In genomic region chr10:69506834-69507643, GRCh38 we compare ENCODE assay signal across 8 cellular contexts. TPM values are rescaled to one million over a fixed set of nuclear protein-coding genes. Genes with fewer than 3 reads are reported as not detected.
DNase-seq lines count a peak whose midpoint lies in the region; ATAC-seq, FAIRE-seq and TF ChIP-seq lines count a peak whose summit lies in the region.

No MANE protein-coding gene starts in this region.

- no peaks in the 10 kb centered on the region for H3K79me2 ChIP-seq in keratinocyte (ENCODE audit: control insufficient read depth, insufficient read depth, low read length)

- H3K36me3 ChIP-seq in keratinocyte (ENCODE audit: control insufficient read depth in 2 of 2, extremely low read depth in 1 of 2, insufficient read depth in 2 of 2, low read length in 2 of 2) (no peaks in the 10 kb centered on the region), stomach (peaks cover 3 to 48% (median 34%) of the 10 kb centered on the region in 4 donors)

- H3K9me1 ChIP-seq in keratinocyte (ENCODE audit: control insufficient read depth, extremely low read depth, insufficient read depth, low read length), result no peaks in the 10 kb centered on the region

- H3K27me3 ChIP-seq in keratinocyte (ENCODE audit: control insufficient read depth, extremely low read depth, insufficient read depth, low read length) (peaks cover 4% of the 10 kb centered on the region), stomach (no peaks in the 10 kb centered on the region)

- no peak overlapping the region for H3K27ac ChIP-seq in keratinocyte (ENCODE audit: control insufficient read depth, insufficient read depth, low read length)
- H3K27ac ChIP-seq in stomach, result peak overlapping the region; percentile 26 to 62 (median 48)

- H3K4me1 ChIP-seq in keratinocyte (ENCODE audit: control insufficient read depth, extremely low read depth, insufficient read depth, low read length) (peaks cover 10% of the 10 kb centered on the region), stomach (peaks cover 10 to 42% (median 17%) of the 10 kb centered on the region in 4 donors)

- H3K9me3 ChIP-seq in keratinocyte (ENCODE audit: control insufficient read depth, low read depth, low read length) (no peaks in the 10 kb centered on the region), stomach (no peaks in the 10 kb centered on the region)

- TF ChIP-seq POLR2A in stomach (IDR thresholded peaks at IDR 0.05), result no peak

- H4K20me1 ChIP-seq in keratinocyte (ENCODE audit: control insufficient read depth, extremely low read depth, insufficient read depth, low read length), result no peaks in the 10 kb centered on the region

- no peak for FAIRE-seq in keratinocyte (lab: Jason Lieb, UNC)

- H3K4me3 Mint-ChIP-seq in activated naive CD8-positive, alpha-beta T cell treated with anti-CD3 and anti-CD28 coated beads, Interleukin-2, amount 10 ng/mL, durations not matched to agents 7 days and 5 days, result peak overlapping the region; percentile 51

- intact Hi-C loops in stomach (cut with DNase I; ENCODE audit: low total_unique reads), result loop anchor here (5.0 kb wide), 2 partner anchors 80 to 95 kb away; no protein-coding TSS in a partner anchor

- 52 to 71% (median 66%) methylated on average over 8 to 18 of the region's 18 CpGs for WGBS in stomach, 5 donors

- H3K9me3 Mint-ChIP-seq in activated naive CD8-positive, alpha-beta T cell treated with anti-CD3 and anti-CD28 coated beads, Interleukin-2, amount 10 ng/mL, durations not matched to agents 7 days and 5 days, result no peaks in the 10 kb centered on the region

- peak; percentile 7 for DNase-seq in activated CD4-positive, alpha-beta T cell treated with anti-CD3 and anti-CD28 coated beads for 1 hour
- DNase-seq in activated CD4-positive, alpha-beta T cell treated with anti-CD3 and anti-CD28 coated beads, Interleukin-2, amount 50 U/mL, for 1 hour, result no peak
- no peak for DNase-seq in activated naive CD8-positive, alpha-beta T cell treated with anti-CD3 and anti-CD28 coated beads, Interleukin-2, amount 10 ng/mL, durations not matched to agents 7 days and 5 days
- DNase-seq in keratinocyte (ENCODE audit: low read depth, low spot score), result no peak
- DNase-seq in stomach, result no peak
- no peak for DNase-seq in NCI-H2227 treated with DMSO at 0.1 percent for 48 hours (lab: John Stamatoyannopoulos, UW)
- no peak for DNase-seq in GM10266 (ENCODE audit: extremely low spot score)
- DNase-seq in GM10248 (ENCODE audit: extremely low spot score), result no peak

- CTCF ChIA-PET in GM10248 (lab: Yijun Ruan, JAX), result interaction anchor here (0.6 to 3.7 kb wide), 17 partner anchors 8 to 412 kb away, joined by 3 to 20 read pairs (median 4); no protein-coding TSS in a partner anchor

- TF ChIP-seq CTCF in keratinocyte (optimal IDR thresholded peaks at IDR 0.05 in 1 of 3, IDR thresholded peaks at IDR 0.05 in 1 of 3, conservative IDR thresholded peaks at IDR 0.05 in 1 of 3; ENCODE audit: extremely low read depth in 1 of 3, insufficient read depth in 2 of 3, low read length in 3 of 3) (no peak), stomach (IDR thresholded peaks at IDR 0.05) (no peak), GM10266 (IDR thresholded peaks at IDR 0.05; ENCODE audit: control insufficient read depth, insufficient read depth, low read depth, missing control alignments) (no peak), GM10248 (IDR thresholded peaks at IDR 0.05; ENCODE audit: control extremely low read depth, extremely low read depth, low read depth, missing control alignments) (no peak)

- POLR2A ChIA-PET in activated naive CD8-positive, alpha-beta T cell treated with anti-CD3 and anti-CD28 coated beads, Interleukin-2, amount 10 ng/mL, durations not matched to agents 7 days and 5 days (lab: Charles Lee), result interaction anchor here (0.6 to 1.2 kb wide), 6 partner anchors 16 to 520 kb away, joined by 3 to 9 read pairs (median 4); no protein-coding TSS in a partner anchor
- POLR2A ChIA-PET in GM10248 (lab: Yijun Ruan, JAX), result no interaction called here

- dilution Hi-C loops in keratinocyte (cut with MboI; ENCODE audit: extremely low pct_ligation_motif_present, low sequenced_read_pairs), result no loop called here

- no peak overlapping the region for H3K9ac ChIP-seq in keratinocyte (ENCODE audit: control insufficient read depth, extremely low read depth, insufficient read depth, low read length)

- H3K4me1 Mint-ChIP-seq in activated naive CD8-positive, alpha-beta T cell treated with anti-CD3 and anti-CD28 coated beads, Interleukin-2, amount 10 ng/mL, durations not matched to agents 7 days and 5 days, result peaks cover 9% of the 10 kb centered on the region

- no peak for TF ChIP-seq EP300 in stomach (IDR thresholded peaks at IDR 0.05)

- ATAC-seq in activated naive CD8-positive, alpha-beta T cell treated with anti-CD3 and anti-CD28 coated beads, Interleukin-2, amount 10 ng/mL, durations not matched to agents 7 days and 5 days (ENCODE audit: low read depth), result no peak

- H3K4me3 ChIP-seq in keratinocyte (ENCODE audit: control insufficient read depth in 2 of 3, extremely low read depth in 1 of 3, insufficient read depth in 2 of 3, low read depth in 1 of 3, low read length in 3 of 3) (no peak overlapping the region), stomach (no peak overlapping the region)

- H2AFZ ChIP-seq in keratinocyte (ENCODE audit: control insufficient read depth, low read length), result no peak overlapping the region

- peak overlapping the region; percentile 72 for H3K27ac Mint-ChIP-seq in activated naive CD8-positive, alpha-beta T cell treated with anti-CD3 and anti-CD28 coated beads, Interleukin-2, amount 10 ng/mL, durations not matched to agents 7 days and 5 days

- peaks cover 25% of the 10 kb centered on the region for H3K27me3 Mint-ChIP-seq in activated naive CD8-positive, alpha-beta T cell treated with anti-CD3 and anti-CD28 coated beads, Interleukin-2, amount 10 ng/mL, durations not matched to agents 7 days and 5 days

- peak overlapping the region; percentile 70 for H3K4me2 ChIP-seq in keratinocyte (ENCODE audit: control insufficient read depth, extremely low read depth, insufficient read depth, low read depth, low read length)

- no peaks in the 10 kb centered on the region for H3K36me3 Mint-ChIP-seq in activated naive CD8-positive, alpha-beta T cell treated with anti-CD3 and anti-CD28 coated beads, Interleukin-2, amount 10 ng/mL, durations not matched to agents 7 days and 5 days

RNA-seq across cellular contexts. Expression of gene TSPAN15, which starts 55.8 kb away (rescaled TPM):
- total RNA-seq in activated naive CD8-positive, alpha-beta T cell treated with anti-CD3 and anti-CD28 coated beads, Interleukin-2, amount 10 ng/mL, durations not matched to agents 7 days and 5 days, result 1 to 10 TPM; 4.6 to 4.7 TPM
- polyA plus RNA-seq in keratinocyte (2.1 to 3.5 TPM (median 2.2 TPM) in 3 replicates), stomach (10 to 100 TPM; 35.4 to 67.8 (median 55.8) TPM)
- polyA plus RNA-seq in keratinocyte (2011; ENCODE audit: low read depth), result 0.59 TPM
- polyA plus RNA-seq in keratinocyte (2011; cell fraction: cytosol; rRNA removed), result 1.3 and 1.8 TPM in 2 replicates
- polyA plus RNA-seq in keratinocyte (2011; cell fraction: nucleus; rRNA removed), result 1.4 TPM in 2 replicates
- 1.6 and 3.0 TPM in 2 replicates for polyA plus RNA-seq in keratinocyte (2012; ENCODE audit: low replicate concordance)
- 3.8 to 8.8 TPM (median 4.6 TPM) in 3 replicates for polyA minus RNA-seq in keratinocyte
- polyA minus RNA-seq in keratinocyte (2011; cell fraction: cytosol; rRNA and poly(A)+ RNA removed), result 4.2 TPM
- 1.4 TPM in 2 replicates for polyA minus RNA-seq in keratinocyte (2011; cell fraction: nucleus; rRNA and poly(A)+ RNA removed)
- 100 to 1,000 TPM in 1 of 5 donors, 10 to 100 TPM in 4; 23.5 to 153 (median 97.4) TPM for total RNA-seq in stomach

Comparison
In these comparisons a context has a peak if more than half of its experiments do, and no peak if none do; other contexts are left out.
1. RNA of gene TSPAN15, which starts 55.8 kb away (total RNA-seq): 23.5 to 153 TPM in stomach; 4.6 to 4.7 TPM in activated naive CD8-positive, alpha-beta T cell treated with anti-CD3 and anti-CD28 coated beads, Interleukin-2, amount 10 ng/mL, durations not matched to agents 7 days and 5 days; every median in the first group is over 4 times any median in the second.